9 cellular contexts compared by ENCODE assay signal in genomic region chr6:152356659-152357058, GRCh38.
DNase-seq lines count a peak whose midpoint lies in the region; ATAC-seq and TF ChIP-seq lines count a peak whose summit lies in the region.
"Had no signal": no experiment of that assay in that cellular context is flagged by ENCODE, and none has a peak within 500 bp of the region (broad histone marks: within the 10 kb centered on the region; RNA-seq: fewer than 3 reads in every experiment).

No MANE protein-coding gene starts in this region.

- POLR2A ChIA-PET in activated CD4-positive, alpha-beta memory T cell treated with anti-CD3 and anti-CD28 coated beads, Interleukin-2, amount 10 ng/mL, durations not matched to agents 7 days and 5 days (lab: Charles Lee) = no interaction called here
- POLR2A ChIA-PET in activated CD4-positive, alpha-beta memory T cell treated with anti-CD3 and anti-CD28 coated beads for 36 hours (lab: Charles Lee) = no interaction called here

- no peaks in the 10 kb centered on the region for H3K27me3 Mint-ChIP-seq in activated CD4-positive, alpha-beta memory T cell treated with anti-CD3 and anti-CD28 coated beads, Interleukin-2, amount 10 ng/mL, durations not matched to agents 7 days and 5 days
- no peaks in the 10 kb centered on the region for H3K27me3 Mint-ChIP-seq in activated CD4-positive, alpha-beta memory T cell treated with anti-CD3 and anti-CD28 coated beads for 36 hours
- H3K27me3 Mint-ChIP-seq: activated B cell treated with CpG ODN at 0.5 μM for 24 hours had no signal

- CTCF ChIA-PET in activated CD4-positive, alpha-beta memory T cell treated with anti-CD3 and anti-CD28 coated beads, Interleukin-2, amount 10 ng/mL, durations not matched to agents 7 days and 5 days (lab: Charles Lee) = interaction anchor here (0.6 to 1.1 kb wide), 4 partner anchors 9 to 590 kb away, joined by 3 to 7 read pairs (median 4); no protein-coding TSS in a partner anchor
- CTCF ChIA-PET in activated CD4-positive, alpha-beta memory T cell treated with anti-CD3 and anti-CD28 coated beads for 36 hours (lab: Charles Lee) = interaction anchor here (0.6 to 0.9 kb wide), 2 partner anchors 17 to 55 kb away, joined by 3 to 4 read pairs; no protein-coding TSS in a partner anchor

- intact Hi-C loops in activated CD4-positive, alpha-beta memory T cell treated with anti-CD3 and anti-CD28 coated beads for 36 hours (cut with micrococcal nuclease) = loop anchor here (10.0 kb wide), 1 partner anchor 592 kb away; no protein-coding TSS in a partner anchor

- TF ChIP-seq RAD21 in Ishikawa (IDR thresholded peaks at IDR 0.05; ENCODE audit: low read depth) = peak; percentile 57

- no peaks in the 10 kb centered on the region for H3K9me3 Mint-ChIP-seq in activated CD4-positive, alpha-beta memory T cell treated with anti-CD3 and anti-CD28 coated beads, Interleukin-2, amount 10 ng/mL, durations not matched to agents 7 days and 5 days
- H3K9me3 Mint-ChIP-seq in activated CD4-positive, alpha-beta memory T cell treated with anti-CD3 and anti-CD28 coated beads for 36 hours = no peaks in the 10 kb centered on the region
- H3K9me3 Mint-ChIP-seq: activated B cell treated with CpG ODN at 0.5 μM for 24 hours had no signal

- ATAC-seq in GM19397 (IDR thresholded peaks at IDR 0.05; ENCODE audit: unreplicated experiment) = peak; percentile 55

- H3K4me1 Mint-ChIP-seq in activated CD4-positive, alpha-beta memory T cell treated with anti-CD3 and anti-CD28 coated beads, Interleukin-2, amount 10 ng/mL, durations not matched to agents 7 days and 5 days = no peaks in the 10 kb centered on the region
- H3K4me1 Mint-ChIP-seq in activated CD4-positive, alpha-beta memory T cell treated with anti-CD3 and anti-CD28 coated beads for 36 hours (ENCODE audit: low read depth) = no peaks in the 10 kb centered on the region
- H3K4me1 Mint-ChIP-seq: activated B cell treated with CpG ODN at 0.5 μM for 24 hours had no signal

- DNase-seq in ELF-1 (ENCODE audit: low read depth, low spot score) (peak; percentile 17), SW480 (ENCODE audit: low spot score) (peak; percentile 61), iPS-NIHi7 (ENCODE audit: extremely low spot score) (peak; percentile 55)
- no peak for DNase-seq in activated CD4-positive, alpha-beta memory T cell treated with anti-CD3 and anti-CD28 coated beads, Interleukin-2, amount 10 ng/mL, durations not matched to agents 7 days and 5 days
- DNase-seq in activated CD4-positive, alpha-beta memory T cell treated with anti-CD3 and anti-CD28 coated beads for 36 hours = no peak
- DNase-seq in stimulated activated CD4-positive, alpha-beta T cell treated with anti-CD3 and anti-CD28 coated beads, Interleukin-4, amount 100 ng/mL, for 24 hours = no peak
- DNase-seq: activated B cell treated with CpG ODN at 0.5 μM for 24 hours had no signal

- H3K4me3 Mint-ChIP-seq in activated CD4-positive, alpha-beta memory T cell treated with anti-CD3 and anti-CD28 coated beads, Interleukin-2, amount 10 ng/mL, durations not matched to agents 7 days and 5 days = no peak overlapping the region
- H3K4me3 Mint-ChIP-seq in activated CD4-positive, alpha-beta memory T cell treated with anti-CD3 and anti-CD28 coated beads for 36 hours = no peak overlapping the region
- H3K4me3 Mint-ChIP-seq: activated B cell treated with CpG ODN at 0.5 μM for 24 hours had no signal

- no peak for TF ChIP-seq EP300 in Ishikawa (IDR thresholded peaks at IDR 0.05; ENCODE audit: borderline replicate concordance)

- no peaks in the 10 kb centered on the region for H3K36me3 Mint-ChIP-seq in activated CD4-positive, alpha-beta memory T cell treated with anti-CD3 and anti-CD28 coated beads, Interleukin-2, amount 10 ng/mL, durations not matched to agents 7 days and 5 days (ENCODE audit: low read depth)
- H3K36me3 Mint-ChIP-seq in activated CD4-positive, alpha-beta memory T cell treated with anti-CD3 and anti-CD28 coated beads for 36 hours = no peaks in the 10 kb centered on the region

- H3K27ac Mint-ChIP-seq in activated CD4-positive, alpha-beta memory T cell treated with anti-CD3 and anti-CD28 coated beads, Interleukin-2, amount 10 ng/mL, durations not matched to agents 7 days and 5 days = no peak overlapping the region
- H3K27ac Mint-ChIP-seq in activated CD4-positive, alpha-beta memory T cell treated with anti-CD3 and anti-CD28 coated beads for 36 hours = no peak overlapping the region
- H3K27ac Mint-ChIP-seq: activated B cell treated with CpG ODN at 0.5 μM for 24 hours had no signal

TF ChIP-seq in Ishikawa, 13 proteins besides CTCF, POLR2A, EP300 and RAD21:
- TF ChIP-seq FOXM1 (IDR thresholded peaks at IDR 0.05; ENCODE audit: borderline replicate concordance, low read depth) (no peak), CEBPB (IDR thresholded peaks at IDR 0.05) (no peak), ZBTB7A (IDR thresholded peaks at IDR 0.05; ENCODE audit: low read depth) (no peak), REST (IDR thresholded peaks at IDR 0.05; ENCODE audit: low read depth) (no peak), CREB1 (IDR thresholded peaks at IDR 0.05; ENCODE audit: low read depth) (no peak), USF1 (IDR thresholded peaks at IDR 0.05) (no peak), MAX (IDR thresholded peaks at IDR 0.05) (no peak), TEAD4 (IDR thresholded peaks at IDR 0.05) (no peak), EGR1 (IDR thresholded peaks at IDR 0.05) (no peak), TAF1 (IDR thresholded peaks at IDR 0.05; ENCODE audit: low read depth) (no peak), NFIC (IDR thresholded peaks at IDR 0.05) (no peak), TCF12 (IDR thresholded peaks at IDR 0.05; ENCODE audit: low read depth) (no peak), YY1 (IDR thresholded peaks at IDR 0.05; ENCODE audit: low read depth) (no peak)

Comparison
In these comparisons a context has a peak if more than half of its experiments do, and no peak if none do; other contexts are left out.
1. DNase-seq: peak in ELF-1 (single experiment), SW480 (single experiment) and iPS-NIHi7 (single experiment); none in activated CD4-positive, alpha-beta memory T cell treated with anti-CD3 and anti-CD28 coated beads, Interleukin-2, amount 10 ng/mL, durations not matched to agents 7 days and 5 days (single experiment), activated CD4-positive, alpha-beta memory T cell treated with anti-CD3 and anti-CD28 coated beads for 36 hours (single experiment) and stimulated activated CD4-positive, alpha-beta T cell treated with anti-CD3 and anti-CD28 coated beads, Interleukin-4, amount 100 ng/mL, for 24 hours (single experiment).